ENCODE assay signal across 1 cellular context in genomic region chr1:228270032-228270431, GRCh38.
TF ChIP-seq lines count a peak whose summit lies in the region.

No MANE protein-coding gene starts in this region.

TF ChIP-seq in SK-N-SH treated with all-trans-retinoic acid at 6 μM for 48 hours, 23 proteins besides CTCF, POLR2A, EP300 and RAD21 (continued from another document):
- TF ChIP-seq PATZ1 (CRISPR knock-in tag; IDR thresholded peaks at IDR 0.05; ENCODE audit: borderline replicate concordance) (no peak), ZFP3 (CRISPR knock-in tag; IDR thresholded peaks at IDR 0.05) (no peak), TCF4 (CRISPR knock-in tag; IDR thresholded peaks at IDR 0.05; ENCODE audit: borderline replicate concordance) (no peak), CREB5 (CRISPR knock-in tag; IDR thresholded peaks at IDR 0.05; ENCODE audit: low read depth) (no peak), GLIS3 (CRISPR knock-in tag; IDR thresholded peaks at IDR 0.05) (no peak), ISL1 (CRISPR knock-in tag; IDR thresholded peaks at IDR 0.05) (no peak)
TF ChIP-seq in SK-N-SH treated with all-trans-retinoic acid at 6 μM for 48 hours: peak in this region for 0.
